In the genomic region with DNA sequence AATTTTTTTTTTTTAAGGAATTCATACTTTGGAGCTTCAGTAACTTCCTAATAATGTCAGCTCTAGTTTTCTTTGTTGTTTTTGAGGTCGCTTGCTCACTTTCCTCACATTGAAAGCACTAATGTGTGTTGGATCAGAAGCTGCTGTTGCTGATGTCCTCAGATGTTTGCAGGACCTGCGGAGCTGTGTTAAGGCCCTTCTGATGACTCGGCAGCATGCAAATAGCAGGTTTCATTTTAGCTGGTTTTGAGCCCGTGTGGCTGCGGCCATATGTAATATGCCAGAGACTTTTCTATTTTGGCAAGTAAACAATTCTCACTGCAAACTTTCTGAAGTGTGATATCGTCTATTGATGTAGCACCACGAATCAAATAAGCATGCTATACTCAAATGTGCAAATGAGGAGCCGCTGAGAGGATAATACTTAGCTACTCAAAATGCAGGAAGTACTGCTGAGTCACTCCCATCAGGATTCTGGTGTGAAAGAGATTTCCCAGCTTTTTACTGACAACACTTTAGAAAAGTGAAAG, we compare ENCODE assay signal across 8 cellular contexts.
DNase-seq lines count a peak whose midpoint lies in the region; ATAC-seq, FAIRE-seq and TF ChIP-seq lines count a peak whose summit lies in the region.

No MANE protein-coding gene starts in this region.

- H3K9me3 Mint-ChIP-seq in glutamatergic neuron (ENCODE audit: unreplicated experiment), result peaks cover 4% of the 10 kb centered on the region

- no peaks in the 10 kb centered on the region for H3K27me3 ChIP-seq in Peyer's patch
- no peaks in the 10 kb centered on the region for H3K27me3 ChIP-seq in gastroesophageal sphincter

- no peak overlapping the region for H3K4me3 ChIP-seq in Peyer's patch
- H3K4me3 ChIP-seq in gastroesophageal sphincter, result peak overlapping the region; percentile 19 to 30

- 7 to 30% methylated on average over 6 to 8 of the region's 8 CpGs for WGBS in gastroesophageal sphincter (ENCODE audit: low coverage in 1 of 2), 2 donors

- no peaks in the 10 kb centered on the region for H3K9me3 ChIP-seq in Peyer's patch
- no peaks in the 10 kb centered on the region for H3K9me3 ChIP-seq in gastroesophageal sphincter

- no peak for FAIRE-seq in GM12892 (lab: Jason Lieb, UNC)

- H3K4me1 ChIP-seq in Peyer's patch (no peaks in the 10 kb centered on the region), gastroesophageal sphincter (peaks cover under 1 to 39% (median 3%) of the 10 kb centered on the region in 3 donors)

- in situ Hi-C loops in GM13977 (cut with MboI; ENCODE audit: low pct_unique_long_range_greater_than_20kb, low sequenced_read_pairs, unreplicated experiment), result no loop called here

- H3K4me1 Mint-ChIP-seq in glutamatergic neuron (ENCODE audit: low read depth, unreplicated experiment), result peaks cover 2% of the 10 kb centered on the region

- H3K27me3 Mint-ChIP-seq in glutamatergic neuron (ENCODE audit: unreplicated experiment), result no peaks in the 10 kb centered on the region

- no peak overlapping the region for H3K4me3 Mint-ChIP-seq in glutamatergic neuron (ENCODE audit: unreplicated experiment)

- H3K36me3 Mint-ChIP-seq in glutamatergic neuron (ENCODE audit: unreplicated experiment), result no peaks in the 10 kb centered on the region

- H3K36me3 ChIP-seq in Peyer's patch (peaks cover 0 to 58% (median 0%) of the 10 kb centered on the region in 3 donors), gastroesophageal sphincter (peaks cover 0 to 82% of the 10 kb centered on the region in 2 donors)

- TF ChIP-seq EP300 in gastroesophageal sphincter (IDR thresholded peaks at IDR 0.05), result no peak

- peak; percentile 77 for DNase-seq in GM13977 (ENCODE audit: low spot score)
- DNase-seq in Peyer's patch, result no peak
- DNase-seq in renal cortical epithelial cell (ENCODE audit: low read depth), result peak; percentile 61
- no peak for DNase-seq in ecto neural progenitor cell (ENCODE audit: low spot score)
- DNase-seq in glutamatergic neuron, result no peak
- DNase-seq in GM12892 (ENCODE audit: insufficient read length), result no peak

- TF ChIP-seq CTCF in GM13977 (IDR thresholded peaks at IDR 0.05; ENCODE audit: extremely low read depth, insufficient read depth, missing control alignments) (no peak), Peyer's patch (IDR thresholded peaks at IDR 0.05) (no peak), gastroesophageal sphincter (IDR thresholded peaks at IDR 0.05) (no peak), glutamatergic neuron (IDR thresholded peaks at IDR 0.05; ENCODE audit: partially characterized antibody, unreplicated experiment) (no peak)

- no peak for TF ChIP-seq POLR2A in Peyer's patch (IDR thresholded peaks at IDR 0.05)
- no peak for TF ChIP-seq POLR2A in gastroesophageal sphincter (IDR thresholded peaks at IDR 0.05)
- TF ChIP-seq POLR2A in GM12892 (IDR thresholded peaks at IDR 0.05; ENCODE audit: low read depth, low read length), result no peak

- ATAC-seq in HG02678 (IDR thresholded peaks at IDR 0.05; ENCODE audit: unreplicated experiment), result peak; percentile 99
- peak; percentile 69 for ATAC-seq in gastroesophageal sphincter

- peak overlapping the region in 3 of 4 donors; percentile 5 to 39 (median 19) for H3K27ac ChIP-seq in Peyer's patch
- H3K27ac ChIP-seq in gastroesophageal sphincter, result peak overlapping the region in 3 of 4 donors; percentile 69 to 74 (median 74)

- H3K27ac Mint-ChIP-seq in glutamatergic neuron (ENCODE audit: unreplicated experiment), result no peak overlapping the region

Comparison
In these comparisons a context has a peak if more than half of its experiments do, and no peak if none do; other contexts are left out.
1. DNase-seq: peak in GM13977 (single experiment) and renal cortical epithelial cell (single experiment); none in Peyer's patch (0 of 3), ecto neural progenitor cell (single experiment), glutamatergic neuron (single experiment) and GM12892 (single experiment).
2. H3K4me3 ChIP-seq: peak in gastroesophageal sphincter (2 of 2); none in Peyer's patch (0 of 4).